21 cellular contexts compared by ENCODE assay signal in genomic region chr17:78249074-78249835, GRCh38. TPM values are rescaled to one million over a fixed set of nuclear protein-coding genes. Genes with fewer than 3 reads are reported as not detected.
"Had no signal": no experiment of that assay in that cellular context is flagged by ENCODE, and none has a peak within 500 bp of the region (broad histone marks: within the 10 kb centered on the region; RNA-seq: fewer than 3 reads in every experiment).

No MANE protein-coding gene starts in this region.

- FAIRE-seq: astrocyte, bronchial epithelial cell, TTC549 had no signal

- H3K9me3 ChIP-seq: esophagus muscularis mucosa, sigmoid colon, spleen, stomach, thyroid gland had no signal

- ATAC-seq: activated naive CD8-positive, alpha-beta T cell treated with anti-CD3 and anti-CD28 coated beads, Interleukin-2, amount 50 U/mL, for 24 hours; left ventricle myocardium superior; SK-N-SH treated with all-trans-retinoic acid at 6 μM for 48 hours had no signal

- H3K4me3 ChIP-seq: esophagus muscularis mucosa, hepatocyte, sigmoid colon, thyroid gland had no signal

- DNase-seq: activated B cell treated with CpG ODN at 0.5 μM for 24 hours; activated CD4-positive, alpha-beta T cell treated with anti-CD3 and anti-CD28 coated beads for 48 hours; activated CD8-positive, alpha-beta memory T cell treated with anti-CD3 and anti-CD28 coated beads for 24 hours; activated naive CD4-positive, alpha-beta T cell treated with Interleukin-2 at 50 U/mL for 16 hours; activated naive CD8-positive, alpha-beta T cell treated with anti-CD3 and anti-CD28 coated beads, Interleukin-2, amount 50 U/mL, for 24 hours; islet precursor cell; left ventricle myocardium superior; nephron progenitor cell; sigmoid colon; stomach; thyroid gland had no signal

- H3K4me2 ChIP-seq: hepatocyte had no signal

- H3K36me3 ChIP-seq: esophagus muscularis mucosa, sigmoid colon, spleen, stomach, thyroid gland had no signal

- H3K27ac ChIP-seq: hepatocyte had no signal

- H2AFZ ChIP-seq: hepatocyte had no signal

- H3K27me3 ChIP-seq: hepatocyte, spleen, thyroid gland had no signal

RNA-seq across cellular contexts. Expression of gene TMEM235, which starts 17.8 kb away (rescaled TPM):
- total RNA-seq: activated B cell treated with CpG ODN at 0.5 μM for 24 hours; astrocyte; bronchial epithelial cell; chondrocyte; esophagus muscularis mucosa; left ventricle myocardium superior; omental fat pad; sigmoid colon; spleen; stomach; T-helper 1 cell treated with Interleukin-12 subunit alpha and Interleukin-12 subunit beta and Interleukin-4 antibody, amounts not matched to agents 30 ng/mL and 1 ng/mL, for 36 hours; thyroid gland had no signal
- polyA plus RNA-seq: spleen, stomach had no signal
